ENCODE assay signal across 12 cellular contexts in the genomic region with DNA sequence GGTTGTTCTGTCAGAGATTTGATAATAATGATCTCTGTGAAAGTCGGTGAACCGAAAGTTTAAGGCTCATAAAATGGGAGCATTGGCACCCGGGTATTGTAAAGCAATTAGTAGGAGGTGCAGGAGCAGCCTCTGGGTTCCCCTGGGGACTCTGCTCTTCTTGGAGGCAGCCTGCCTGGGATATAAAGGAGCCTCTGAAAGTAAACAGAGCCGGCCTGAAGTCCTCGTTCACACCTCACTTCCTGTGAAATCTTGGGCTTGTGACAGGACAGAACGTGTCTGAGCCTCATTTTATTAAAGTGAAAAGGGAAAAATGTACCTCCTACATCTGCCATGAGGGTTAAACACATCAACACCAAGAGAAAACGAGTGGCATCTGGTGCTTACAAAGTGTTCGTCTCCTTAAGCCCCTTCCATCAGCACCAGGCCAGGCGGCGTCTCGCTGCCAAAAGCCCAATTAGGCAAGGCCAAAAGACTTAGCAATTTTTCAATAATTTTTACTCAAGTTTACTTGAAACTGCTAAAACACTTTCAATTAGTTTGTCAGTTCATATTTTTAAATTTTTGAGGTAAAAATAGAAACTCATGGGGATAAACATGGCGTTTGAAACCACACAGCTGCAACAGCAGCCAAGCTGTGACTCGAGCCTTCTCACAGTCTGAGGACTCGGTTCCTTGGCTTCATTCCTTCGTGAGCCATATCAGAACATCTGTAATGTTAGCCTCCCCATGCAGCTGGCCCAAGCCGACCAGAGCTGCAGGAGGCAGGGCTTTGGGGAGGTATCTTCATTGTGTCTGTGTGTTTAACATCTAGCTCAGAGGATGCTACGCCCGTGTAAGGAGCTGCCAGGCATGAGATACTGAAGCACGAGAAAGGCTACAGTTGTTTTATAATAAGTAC. TPM values are rescaled to one million over a fixed set of nuclear protein-coding genes. Genes with fewer than 3 reads are reported as not detected.
DNase-seq lines count a peak whose midpoint lies in the region; ATAC-seq and TF ChIP-seq lines count a peak whose summit lies in the region.
"Had no signal": no experiment of that assay in that cellular context is flagged by ENCODE, and none has a peak within 500 bp of the region (broad histone marks: within the 10 kb centered on the region; RNA-seq: fewer than 3 reads in every experiment).

No MANE protein-coding gene starts in this region.

- H3K27ac ChIP-seq in heart right ventricle, result peak overlapping the region in 8 of 10 donors; percentile 16 to 74 (median 60)
- H3K27ac ChIP-seq in testis, result peak overlapping the region; percentile 17 to 55
- H3K27ac ChIP-seq: cardiac muscle cell had no signal

- H3K4me1 ChIP-seq in heart right ventricle (peaks cover 0 to 31% (median 11%) of the 10 kb centered on the region in 9 donors), testis (peaks cover 6% of the 10 kb centered on the region)

- no peaks in the 10 kb centered on the region for H3K36me3 ChIP-seq in heart right ventricle
- H3K36me3 ChIP-seq in testis (ENCODE audit: low read depth, missing control alignments), result no peaks in the 10 kb centered on the region
- H3K36me3 ChIP-seq: cardiac muscle cell, tibial nerve had no signal

- H3K4me3 ChIP-seq in heart right ventricle, result peak overlapping the region in 1 of 10 donors; percentile 4
- no peak overlapping the region for H3K4me3 ChIP-seq in testis
- H3K4me3 ChIP-seq: cardiac muscle cell, tibial nerve had no signal

- H3K27me3 ChIP-seq in heart right ventricle (no peaks in the 10 kb centered on the region), testis (no peaks in the 10 kb centered on the region)
- H3K27me3 ChIP-seq: cardiac muscle cell, tibial nerve had no signal

- no peaks in the 10 kb centered on the region for H3K9me3 ChIP-seq in heart right ventricle
- H3K9me3 ChIP-seq in testis, result no peaks in the 10 kb centered on the region
- H3K9me3 ChIP-seq: tibial nerve had no signal

- intact Hi-C loops in heart right ventricle (cut with DNase I), result no loop called here
- intact Hi-C loops in testis (cut with DNase I; ENCODE audit: low total_unique reads), result no loop called here

- no peak for TF ChIP-seq POLR2A in testis (IDR thresholded peaks at IDR 0.05)

- 46 to 54% methylated on average over 19 of the region's 19 CpGs for WGBS in heart right ventricle, 2 donors
- WGBS in testis, 2 donors, result 40 to 45% methylated on average over 19 of the region's 19 CpGs

- DNase-seq in NCI-H2196 (lab: John Stamatoyannopoulos, UW; ENCODE audit: unreplicated experiment) (peak; percentile 30), NCI-H2196 treated with DMSO at 0.1 percent for 48 hours (lab: John Stamatoyannopoulos, UW; ENCODE audit: unreplicated experiment) (no peak), SHP77 (lab: John Stamatoyannopoulos, UW) (peak; percentile 51 to 52), heart right ventricle (peak; percentile 14 to 29), testis (peak; percentile 48), GM19240 (ENCODE audit: insufficient read length, low spot score) (no peak), LoVo (ENCODE audit: low spot score) (no peak)
- DNase-seq: activated CD4-positive, alpha-beta T cell treated with anti-CD3 and anti-CD28 coated beads, Interleukin-2, amount 50 U/mL, for 1 hour; PC-3 had no signal

- no peak for TF ChIP-seq CTCF in heart right ventricle (IDR thresholded peaks at IDR 0.05)
- TF ChIP-seq CTCF in testis (IDR thresholded peaks at IDR 0.05), result no peak

- peak in 6 of 8 donors; percentile 45 to 64 (median 59) for ATAC-seq in heart right ventricle
- no peak for ATAC-seq in GM18868 (IDR thresholded peaks at IDR 0.05; ENCODE audit: unreplicated experiment)
- ATAC-seq: PC-3 had no signal

RNA-seq across cellular contexts. Expression of a gene that starts 33.6 kb away (rescaled TPM):
- 1 to 10 TPM; 1.9 to 9.1 (median 6.1) TPM for total RNA-seq in heart right ventricle
- polyA plus RNA-seq in heart right ventricle, result 1 to 10 TPM; 1.2 to 1.7 TPM
- 10 to 100 TPM; 17.8 to 23.8 TPM for total RNA-seq in testis
- polyA plus RNA-seq in testis (ENCODE audit: insufficient read depth, low read depth, low replicate concordance), result 38.1 TPM

Comparison
In these comparisons a context has a peak if more than half of its experiments do, and no peak if none do; other contexts are left out.
1. DNase-seq: peak in NCI-H2196 (single experiment), SHP77 (2 of 2), heart right ventricle (2 of 2) and testis (single experiment); none in NCI-H2196 treated with DMSO at 0.1 percent for 48 hours (single experiment), GM19240 (single experiment) and LoVo (single experiment).